In genomic region chr1:167863921-167864279, GRCh38 we compare ENCODE assay signal across 22 cellular contexts. TPM values are rescaled to one million over a fixed set of nuclear protein-coding genes. Genes with fewer than 3 reads are reported as not detected.
"Had no signal": no experiment of that assay in that cellular context is flagged by ENCODE, and none has a peak within 500 bp of the region (broad histone marks: within the 10 kb centered on the region; RNA-seq: fewer than 3 reads in every experiment).

No MANE protein-coding gene starts in this region.

- H3K4me1 Mint-ChIP-seq: memory B cell; naive B cell; nephron; stimulated activated memory B cell treated with anti-CD40 and anti-IgM and Interleukin-4, amounts not matched to agents 10 μg/mL and 1 μg/mL and 100 μg/mL, for 72 hours had no signal

- H3K9me3 ChIP-seq: gastroesophageal sphincter, left ventricle myocardium inferior, lower lobe of right lung, pancreas, psoas muscle, right lobe of liver, testis, tibial nerve had no signal

- H3K36me3 ChIP-seq: gastroesophageal sphincter, left ventricle myocardium inferior, lower lobe of right lung, pancreas, right lobe of liver, tibial nerve had no signal

- DNase-seq: effector CD4-positive, alpha-beta T cell; foreskin fibroblast; kidney; left cardiac atrium; left ventricle myocardium inferior; lower lobe of right lung; naive B cell; occipital lobe; psoas muscle; retina; right lobe of liver; stimulated activated CD4-positive, alpha-beta T cell treated with anti-CD3 and anti-CD28 coated beads, Interleukin-4, amount 100 ng/mL, for 1 hour; testis had no signal

- H3K36me3 Mint-ChIP-seq: naive B cell; stimulated activated memory B cell treated with anti-CD40 and anti-IgM and Interleukin-4, amounts not matched to agents 10 μg/mL and 1 μg/mL and 100 μg/mL, for 72 hours had no signal

- H3K4me1 ChIP-seq: gastroesophageal sphincter, left ventricle myocardium inferior, lower lobe of right lung, pancreas, psoas muscle, right lobe of liver, testis, tibial nerve had no signal

- H3K27me3 Mint-ChIP-seq: naive B cell; stimulated activated memory B cell treated with anti-CD40 and anti-IgM and Interleukin-4, amounts not matched to agents 10 μg/mL and 1 μg/mL and 100 μg/mL, for 72 hours; stimulated activated naive CD8-positive, alpha-beta T cell treated with anti-CD3 and anti-CD28 coated beads, Interleukin-15, Interleukin-2, amounts not matched to agents 100 ng/mL and 50 ng/mL, for 24 hours had no signal

- H3K4me3 Mint-ChIP-seq: memory B cell; naive B cell; nephron; stimulated activated memory B cell treated with anti-CD40 and anti-IgM and Interleukin-4, amounts not matched to agents 10 μg/mL and 1 μg/mL and 100 μg/mL, for 72 hours; stimulated activated naive CD8-positive, alpha-beta T cell treated with anti-CD3 and anti-CD28 coated beads, Interleukin-15, Interleukin-2, amounts not matched to agents 100 ng/mL and 50 ng/mL, for 24 hours had no signal

- ATAC-seq: esophagus mucosa; gastroesophageal sphincter; left cardiac atrium; lower lobe of right lung; pancreas; psoas muscle; right lobe of liver; stimulated activated memory B cell treated with anti-CD40 and anti-IgM and Interleukin-4, amounts not matched to agents 10 μg/mL and 1 μg/mL and 100 μg/mL, for 72 hours had no signal

- H3K9me3 Mint-ChIP-seq: memory B cell; naive B cell; nephron; stimulated activated memory B cell treated with anti-CD40 and anti-IgM and Interleukin-4, amounts not matched to agents 10 μg/mL and 1 μg/mL and 100 μg/mL, for 72 hours; stimulated activated naive CD8-positive, alpha-beta T cell treated with anti-CD3 and anti-CD28 coated beads, Interleukin-15, Interleukin-2, amounts not matched to agents 100 ng/mL and 50 ng/mL, for 24 hours had no signal

- H3K27ac ChIP-seq: coronary artery, gastroesophageal sphincter, left ventricle myocardium inferior, lower lobe of right lung, pancreas, psoas muscle, right lobe of liver, testis, tibial nerve had no signal

- H3K27me3 ChIP-seq: gastroesophageal sphincter, pancreas, right lobe of liver, testis, tibial nerve had no signal

- H3K4me3 ChIP-seq: coronary artery, gastroesophageal sphincter, left ventricle myocardium inferior, lower lobe of right lung, pancreas, psoas muscle, right lobe of liver, testis, tibial nerve had no signal

- H3K27ac Mint-ChIP-seq: memory B cell; nephron; stimulated activated memory B cell treated with anti-CD40 and anti-IgM and Interleukin-4, amounts not matched to agents 10 μg/mL and 1 μg/mL and 100 μg/mL, for 72 hours; stimulated activated naive CD8-positive, alpha-beta T cell treated with anti-CD3 and anti-CD28 coated beads, Interleukin-15, Interleukin-2, amounts not matched to agents 100 ng/mL and 50 ng/mL, for 24 hours had no signal

RNA-seq across cellular contexts. Expression of gene ADCY10, which starts 50.0 kb away (rescaled TPM):
- total RNA-seq: esophagus mucosa, tibial nerve had no signal
